ENCODE assay signal across 17 cellular contexts in the genomic region with DNA sequence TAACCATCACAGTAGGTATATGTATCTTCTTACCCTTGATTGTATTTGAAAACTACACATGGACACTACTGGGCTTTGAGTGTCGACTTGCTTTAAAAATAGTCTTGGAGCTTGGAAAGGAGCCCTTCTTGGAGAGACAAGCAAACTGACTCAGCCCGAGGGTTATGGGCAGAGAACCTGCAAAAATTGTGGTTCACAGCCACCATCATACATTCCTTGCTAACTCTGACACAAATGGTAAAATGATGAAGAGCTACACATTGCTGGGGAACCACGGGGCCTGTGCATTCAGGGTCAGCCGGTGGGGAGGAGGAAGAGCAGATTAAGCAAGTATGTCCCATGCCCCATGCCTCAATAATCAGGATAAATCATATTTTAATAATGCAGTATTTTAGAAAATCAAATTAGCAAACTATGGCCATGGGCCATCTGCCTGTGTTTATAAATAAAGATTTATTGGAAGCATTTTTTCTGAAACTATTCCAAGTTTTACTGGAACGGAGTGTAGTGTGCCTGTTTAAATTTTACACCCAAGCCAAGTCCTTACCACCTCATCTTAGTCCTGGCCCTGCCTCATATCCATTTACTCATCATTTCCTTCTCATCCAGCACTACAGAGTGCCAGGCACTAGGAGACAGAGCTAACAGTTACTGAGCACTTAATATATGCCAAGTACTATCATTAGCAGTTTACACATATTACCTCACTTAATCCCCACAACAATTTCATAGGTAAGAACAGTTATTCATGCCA.
DNase-seq lines count a peak whose midpoint lies in the region; ATAC-seq and TF ChIP-seq lines count a peak whose summit lies in the region.
"Had no signal": no experiment of that assay in that cellular context is flagged by ENCODE, and none has a peak within 500 bp of the region (broad histone marks: within the 10 kb centered on the region; RNA-seq: fewer than 3 reads in every experiment).

No MANE protein-coding gene starts in this region.

- H3K4me1 Mint-ChIP-seq in immature natural killer cell: no peaks in the 10 kb centered on the region

- H3K9me3 Mint-ChIP-seq in immature natural killer cell: no peaks in the 10 kb centered on the region
- H3K9me3 Mint-ChIP-seq: nephron had no signal

- H3K27me3 Mint-ChIP-seq in immature natural killer cell (ENCODE audit: low read depth in 3 of 3): no peaks in the 10 kb centered on the region

- no peak overlapping the region for H3K4me3 Mint-ChIP-seq in immature natural killer cell
- H3K4me3 Mint-ChIP-seq: nephron had no signal

- ATAC-seq in HG02885 (IDR thresholded peaks at IDR 0.05; ENCODE audit: poor library complexity, unreplicated experiment) (no peak), GM21360 (IDR thresholded peaks at IDR 0.05; ENCODE audit: unreplicated experiment) (no peak)
- ATAC-seq: left colon had no signal

- TF ChIP-seq CTCF in fibroblast of pulmonary artery (IDR thresholded peaks at IDR 0.05; ENCODE audit: low read length, missing control alignments): no peak

- no peak overlapping the region for H3K27ac Mint-ChIP-seq in immature natural killer cell
- H3K27ac Mint-ChIP-seq: nephron had no signal

- H3K4me3 ChIP-seq in fibroblast of pulmonary artery (replicated peaks; ENCODE audit: low read depth, low read length): no peak overlapping the region
- H3K4me3 ChIP-seq: hepatocyte, Peyer's patch had no signal

- no peaks in the 10 kb centered on the region for H3K36me3 Mint-ChIP-seq in immature natural killer cell

- DNase-seq in AG08396 (ENCODE audit: low spot score) (peak; percentile 59), EH (ENCODE audit: low read depth) (peak; percentile 75), RPMI7951 (ENCODE audit: low read depth) (peak; percentile 65), fibroblast of pulmonary artery (ENCODE audit: low read depth) (peak; percentile 42), immature natural killer cell (no peak), medulla oblongata (ENCODE audit: extremely low spot score) (no peak)
- DNase-seq: GOT3, KG1, left colon, NCI-H1436, NCI-H526, Peyer's patch, retina had no signal

Comparison
In these comparisons a context has a peak if more than half of its experiments do, and no peak if none do; other contexts are left out.
1. DNase-seq: peak in AG08396 (single experiment), EH (single experiment), RPMI7951 (single experiment) and fibroblast of pulmonary artery (single experiment); none in immature natural killer cell (0 of 3) and medulla oblongata (single experiment).